9 cellular contexts compared by ENCODE assay signal in genomic region chr21:24895885-24896734, GRCh38.
DNase-seq lines count a peak whose midpoint lies in the region; ATAC-seq, FAIRE-seq and TF ChIP-seq lines count a peak whose summit lies in the region.
"Had no signal": no experiment of that assay in that cellular context is flagged by ENCODE, and none has a peak within 500 bp of the region (broad histone marks: within the 10 kb centered on the region; RNA-seq: fewer than 3 reads in every experiment).

No MANE protein-coding gene starts in this region.

- H3K9me3 Mint-ChIP-seq in Calu3 (ENCODE audit: low read depth, unreplicated experiment) = peaks cover 8% of the 10 kb centered on the region

- ATAC-seq in GM19452 (IDR thresholded peaks at IDR 0.05; ENCODE audit: unreplicated experiment) = peak; percentile 73
- peak; percentile 50 for ATAC-seq in HG03457 (IDR thresholded peaks at IDR 0.05; ENCODE audit: unreplicated experiment)

- no peaks in the 10 kb centered on the region for H3K36me3 Mint-ChIP-seq in Calu3 (ENCODE audit: insufficient read depth, unreplicated experiment)

- DNase-seq in Caki2 (ENCODE audit: low read depth) (peak; percentile 14), RCC 7860 (ENCODE audit: low spot score) (peak; percentile 14), kidney glomerular epithelial cell (lab: John Stamatoyannopoulos, UW) (peak; percentile 19), Calu3 (no peak), NK-92 (lab: John Stamatoyannopoulos, UW; ENCODE audit: unreplicated experiment) (no peak), COLO668 (lab: John Stamatoyannopoulos, UW; ENCODE audit: unreplicated experiment) (no peak)

- H3K27ac Mint-ChIP-seq in Calu3 (ENCODE audit: unreplicated experiment) = no peak overlapping the region

- no peaks in the 10 kb centered on the region for H3K27me3 Mint-ChIP-seq in Calu3 (ENCODE audit: unreplicated experiment)

- in situ Hi-C loops in Caki2 (cut with HindIII; ENCODE audit: low pct_unique_long_range_greater_than_20kb, low sequenced_read_pairs) = no loop called here

- no peak for TF ChIP-seq CTCF in Calu3 (IDR thresholded peaks at IDR 0.05; ENCODE audit: unreplicated experiment)

- FAIRE-seq in RCC 7860 (lab: Jason Lieb, UNC) = peak; percentile 52
- FAIRE-seq: endometrium had no signal

- intact Hi-C loops in Calu3 (cut with micrococcal nuclease; ENCODE audit: unreplicated experiment) = no loop called here

- CTCF ChIA-PET in Calu3 (lab: Charles Lee) = no interaction called here

- no peaks in the 10 kb centered on the region for H3K4me1 Mint-ChIP-seq in Calu3 (ENCODE audit: low read depth, unreplicated experiment)

- H3K4me3 Mint-ChIP-seq in Calu3 (ENCODE audit: low read depth, unreplicated experiment) = no peak overlapping the region

- BruUV-seq in Calu3 (replicated peaks; lab: Mats Ljungman, UMichigan) = no TSS peak

Comparison
In these comparisons a context has a peak if more than half of its experiments do, and no peak if none do; other contexts are left out.
1. DNase-seq: peak in Caki2 (single experiment), RCC 7860 (single experiment) and kidney glomerular epithelial cell (single experiment); none in Calu3 (single experiment), NK-92 (single experiment) and COLO668 (single experiment).